ENCODE assay signal across 1 cellular context in genomic region chr14:30980980-30981379, GRCh38.
TF ChIP-seq lines count a peak whose summit lies in the region.

No MANE protein-coding gene starts in this region.

TF ChIP-seq in K562, 482 proteins besides CTCF, POLR2A, EP300 and RAD21:
- no peak for TF ChIP-seq GATA2 (CRISPR knock-in tag; IDR thresholded peaks at IDR 0.05)
- TF ChIP-seq SUPT5H (IDR thresholded peaks at IDR 0.05) = no peak
- TF ChIP-seq, protein P1, sequence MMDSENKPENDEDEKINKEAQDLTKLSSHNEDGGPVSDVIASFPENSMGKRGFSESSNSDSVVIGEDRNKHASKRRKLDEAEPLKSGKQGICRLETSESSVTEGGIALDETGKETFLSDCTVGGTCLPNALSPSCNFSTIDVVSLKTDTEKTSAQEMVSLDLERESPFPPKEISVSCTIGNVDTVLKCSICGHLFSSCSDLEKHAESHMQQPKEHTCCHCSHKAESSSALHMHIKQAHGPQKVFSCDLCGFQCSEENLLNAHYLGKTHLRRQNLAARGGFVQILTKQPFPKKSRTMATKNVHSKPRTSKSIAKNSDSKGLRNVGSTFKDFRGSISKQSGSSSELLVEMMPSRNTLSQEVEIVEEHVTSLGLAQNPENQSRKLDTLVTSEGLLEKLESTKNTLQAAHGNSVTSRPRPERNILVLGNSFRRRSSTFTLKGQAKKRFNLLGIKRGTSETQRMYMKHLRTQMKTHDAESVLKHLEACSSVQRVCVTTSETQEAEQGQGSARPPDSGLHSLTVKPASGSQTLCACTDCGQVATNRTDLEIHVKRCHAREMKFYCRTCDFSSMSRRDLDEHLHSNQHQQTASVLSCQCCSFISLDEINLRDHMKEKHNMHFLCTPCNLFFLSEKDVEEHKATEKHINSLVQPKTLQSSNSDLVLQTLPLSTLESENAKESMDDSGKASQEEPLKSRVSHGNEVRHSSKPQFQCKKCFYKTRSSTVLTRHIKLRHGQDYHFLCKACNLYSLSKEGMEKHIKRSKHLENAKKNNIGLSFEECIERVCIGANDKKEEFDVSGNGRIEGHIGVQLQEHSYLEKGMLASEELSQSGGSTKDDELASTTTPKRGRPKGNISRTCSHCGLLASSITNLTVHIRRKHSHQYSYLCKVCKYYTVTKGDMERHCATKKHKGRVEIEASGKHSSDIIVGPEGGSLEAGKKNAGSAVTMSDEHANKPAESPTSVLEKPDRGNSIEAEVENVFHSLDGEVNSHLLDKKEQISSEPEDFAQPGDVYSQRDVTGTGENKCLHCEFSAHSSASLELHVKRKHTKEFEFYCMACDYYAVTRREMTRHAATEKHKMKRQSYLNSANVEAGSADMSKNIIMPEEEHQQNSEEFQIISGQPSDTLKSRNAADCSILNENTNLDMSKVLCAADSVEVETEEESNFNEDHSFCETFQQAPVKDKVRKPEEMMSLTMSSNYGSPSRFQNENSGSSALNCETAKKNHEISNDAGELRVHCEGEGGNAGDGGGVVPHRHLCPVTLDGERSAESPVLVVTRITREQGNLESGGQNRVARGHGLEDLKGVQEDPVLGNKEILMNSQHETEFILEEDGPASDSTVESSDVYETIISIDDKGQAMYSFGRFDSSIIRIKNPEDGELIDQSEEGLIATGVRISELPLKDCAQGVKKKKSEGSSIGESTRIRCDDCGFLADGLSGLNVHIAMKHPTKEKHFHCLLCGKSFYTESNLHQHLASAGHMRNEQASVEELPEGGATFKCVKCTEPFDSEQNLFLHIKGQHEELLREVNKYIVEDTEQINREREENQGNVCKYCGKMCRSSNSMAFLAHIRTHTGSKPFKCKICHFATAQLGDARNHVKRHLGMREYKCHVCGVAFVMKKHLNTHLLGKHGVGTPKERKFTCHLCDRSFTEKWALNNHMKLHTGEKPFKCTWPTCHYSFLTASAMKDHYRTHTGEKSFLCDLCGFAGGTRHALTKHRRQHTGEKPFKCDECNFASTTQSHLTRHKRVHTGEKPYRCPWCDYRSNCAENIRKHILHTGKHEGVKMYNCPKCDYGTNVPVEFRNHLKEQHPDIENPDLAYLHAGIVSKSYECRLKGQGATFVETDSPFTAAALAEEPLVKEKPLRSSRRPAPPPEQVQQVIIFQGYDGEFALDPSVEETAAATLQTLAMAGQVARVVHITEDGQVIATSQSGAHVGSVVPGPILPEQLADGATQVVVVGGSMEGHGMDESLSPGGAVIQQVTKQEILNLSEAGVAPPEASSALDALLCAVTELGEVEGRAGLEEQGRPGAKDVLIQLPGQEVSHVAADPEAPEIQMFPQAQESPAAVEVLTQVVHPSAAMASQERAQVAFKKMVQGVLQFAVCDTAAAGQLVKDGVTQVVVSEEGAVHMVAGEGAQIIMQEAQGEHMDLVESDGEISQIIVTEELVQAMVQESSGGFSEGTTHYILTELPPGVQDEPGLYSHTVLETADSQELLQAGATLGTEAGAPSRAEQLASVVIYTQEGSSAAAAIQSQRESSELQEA (IDR thresholded peaks at IDR 0.05; ENCODE audit: low read depth) = no peak
- TF ChIP-seq ZC3H8 (IDR thresholded peaks at IDR 0.05) = no peak
- no peak for TF ChIP-seq NFIC (IDR thresholded peaks at IDR 0.05)
- no peak for TF ChIP-seq CLOCK (CRISPR knock-in tag; IDR thresholded peaks at IDR 0.05; ENCODE audit: borderline replicate concordance)
- no peak for TF ChIP-seq ZNF24 (IDR thresholded peaks at IDR 0.05)
- TF ChIP-seq GABPB2 (CRISPR knock-in tag; conservative IDR thresholded peaks at IDR 0.05) = no peak
- TF ChIP-seq, protein P2, sequence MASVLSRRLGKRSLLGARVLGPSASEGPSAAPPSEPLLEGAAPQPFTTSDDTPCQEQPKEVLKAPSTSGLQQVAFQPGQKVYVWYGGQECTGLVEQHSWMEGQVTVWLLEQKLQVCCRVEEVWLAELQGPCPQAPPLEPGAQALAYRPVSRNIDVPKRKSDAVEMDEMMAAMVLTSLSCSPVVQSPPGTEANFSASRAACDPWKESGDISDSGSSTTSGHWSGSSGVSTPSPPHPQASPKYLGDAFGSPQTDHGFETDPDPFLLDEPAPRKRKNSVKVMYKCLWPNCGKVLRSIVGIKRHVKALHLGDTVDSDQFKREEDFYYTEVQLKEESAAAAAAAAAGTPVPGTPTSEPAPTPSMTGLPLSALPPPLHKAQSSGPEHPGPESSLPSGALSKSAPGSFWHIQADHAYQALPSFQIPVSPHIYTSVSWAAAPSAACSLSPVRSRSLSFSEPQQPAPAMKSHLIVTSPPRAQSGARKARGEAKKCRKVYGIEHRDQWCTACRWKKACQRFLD (CRISPR knock-in tag; IDR thresholded peaks at IDR 0.05) = no peak
- no peak for TF ChIP-seq PYGO2 (tag; IDR thresholded peaks at IDR 0.05)
- no peak for TF ChIP-seq C11orf30 (IDR thresholded peaks at IDR 0.05; ENCODE audit: low read depth)
- no peak for TF ChIP-seq SAFB2 (IDR thresholded peaks at IDR 0.05; ENCODE audit: borderline replicate concordance, low read depth, low read length, severe bottlenecking)
- TF ChIP-seq, protein P3, sequence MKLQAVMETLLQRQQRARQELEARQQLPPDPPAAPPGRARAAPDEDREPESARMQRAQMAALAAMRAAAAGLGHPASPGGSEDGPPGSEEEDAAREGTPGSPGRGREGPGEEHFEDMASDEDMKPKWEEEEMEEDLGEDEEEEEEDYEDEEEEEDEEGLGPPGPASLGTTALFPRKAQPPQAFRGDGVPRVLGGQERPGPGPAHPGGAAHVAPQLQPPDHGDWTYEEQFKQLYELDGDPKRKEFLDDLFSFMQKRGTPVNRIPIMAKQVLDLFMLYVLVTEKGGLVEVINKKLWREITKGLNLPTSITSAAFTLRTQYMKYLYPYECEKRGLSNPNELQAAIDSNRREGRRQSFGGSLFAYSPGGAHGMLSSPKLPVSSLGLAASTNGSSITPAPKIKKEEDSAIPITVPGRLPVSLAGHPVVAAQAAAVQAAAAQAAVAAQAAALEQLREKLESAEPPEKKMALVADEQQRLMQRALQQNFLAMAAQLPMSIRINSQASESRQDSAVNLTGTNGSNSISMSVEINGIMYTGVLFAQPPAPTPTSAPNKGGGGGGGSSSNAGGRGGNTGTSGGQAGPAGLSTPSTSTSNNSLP (IDR thresholded peaks at IDR 0.05; ENCODE audit: borderline replicate concordance, low read depth, low read length) = no peak
- no peak for TF ChIP-seq ETV1 (tag; conservative IDR thresholded peaks at IDR 0.05; ENCODE audit: low read depth)
- TF ChIP-seq, protein P4, sequence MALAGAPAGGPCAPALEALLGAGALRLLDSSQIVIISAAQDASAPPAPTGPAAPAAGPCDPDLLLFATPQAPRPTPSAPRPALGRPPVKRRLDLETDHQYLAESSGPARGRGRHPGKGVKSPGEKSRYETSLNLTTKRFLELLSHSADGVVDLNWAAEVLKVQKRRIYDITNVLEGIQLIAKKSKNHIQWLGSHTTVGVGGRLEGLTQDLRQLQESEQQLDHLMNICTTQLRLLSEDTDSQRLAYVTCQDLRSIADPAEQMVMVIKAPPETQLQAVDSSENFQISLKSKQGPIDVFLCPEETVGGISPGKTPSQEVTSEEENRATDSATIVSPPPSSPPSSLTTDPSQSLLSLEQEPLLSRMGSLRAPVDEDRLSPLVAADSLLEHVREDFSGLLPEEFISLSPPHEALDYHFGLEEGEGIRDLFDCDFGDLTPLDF (CRISPR knock-in tag; IDR thresholded peaks at IDR 0.05) = no peak
- TF ChIP-seq ZNF780A (CRISPR knock-in tag; IDR thresholded peaks at IDR 0.05) = no peak
- TF ChIP-seq ZNF764 (CRISPR knock-in tag; IDR thresholded peaks at IDR 0.05; ENCODE audit: low read depth) = no peak
